In the genomic region with DNA sequence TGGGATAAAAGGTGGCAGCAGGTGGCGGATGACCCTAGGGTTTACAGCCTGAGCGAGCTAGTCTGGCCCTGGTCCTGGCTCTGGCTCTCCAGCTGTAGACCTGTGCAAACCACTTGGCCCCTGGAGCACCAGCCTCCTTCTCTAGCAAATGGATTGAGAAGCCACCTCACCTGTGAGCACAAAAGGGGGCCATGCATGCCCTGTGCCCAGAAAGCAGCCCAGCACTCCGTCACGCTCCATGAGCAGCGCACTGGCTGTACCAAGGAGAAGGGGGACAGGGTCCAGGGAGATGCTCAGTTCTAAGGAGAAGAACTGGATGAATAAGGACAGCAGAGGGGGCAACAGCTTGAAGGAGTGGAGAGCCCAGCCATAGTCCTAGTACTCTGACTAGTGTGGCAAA, we compare ENCODE assay signal across 31 cellular contexts. TPM values are rescaled to one million over a fixed set of nuclear protein-coding genes. Genes with fewer than 3 reads are reported as not detected.
"Had no signal": no experiment of that assay in that cellular context is flagged by ENCODE, and none has a peak within 500 bp of the region (broad histone marks: within the 10 kb centered on the region; RNA-seq: fewer than 3 reads in every experiment).

No MANE protein-coding gene starts in this region.

- FAIRE-seq: endometrium, islet of Langerhans, keratinocyte had no signal

- H3K27ac Mint-ChIP-seq: dendritic cell treated with granulocyte-macrophage colony-stimulating factor and Interleukin-4, amounts not matched to agents 40 ng/mL and 50 ng/mL, for 4 days; endodermal cell; mesothelial cell of epicardium had no signal

- H3K4me3 ChIP-seq: colonic mucosa, esophagus squamous epithelium, gastrocnemius medialis, heart right ventricle, left lung, lower lobe of right lung, mucosa of descending colon had no signal

- H3K4me1 Mint-ChIP-seq: endodermal cell, mesothelial cell of epicardium had no signal

- H3K27me3 ChIP-seq: colonic mucosa had no signal

- H3K36me3 ChIP-seq: colonic mucosa, esophagus squamous epithelium, gastrocnemius medialis, heart right ventricle, left lung, lower lobe of right lung had no signal

- DNase-seq: colonic mucosa; cortex of kidney; effector CD8-positive, alpha-beta T cell; effector memory CD8-positive, alpha-beta T cell; endodermal cell; erythroblast; esophagus squamous epithelium; foreskin fibroblast; foreskin melanocyte; gastrocnemius medialis; glutamatergic neuron; head of caudate nucleus; heart right ventricle; hippocampal formation; left cardiac atrium; left ventricle myocardium superior; lower lobe of right lung; mesenchymal stem cell; mucosa of descending colon had no signal

- H3K27me3 Mint-ChIP-seq: effector memory CD8-positive, alpha-beta T cell had no signal

- H3K4me3 Mint-ChIP-seq: dendritic cell treated with granulocyte-macrophage colony-stimulating factor and Interleukin-4, amounts not matched to agents 40 ng/mL and 50 ng/mL, for 4 days; effector memory CD8-positive, alpha-beta T cell; endodermal cell; mesothelial cell of epicardium had no signal

- H3K9me3 ChIP-seq: colonic mucosa had no signal

- H3K4me1 ChIP-seq: colonic mucosa, esophagus squamous epithelium, gastrocnemius medialis, heart right ventricle, left lung, lower lobe of right lung had no signal

- ATAC-seq: effector memory CD8-positive, alpha-beta T cell; esophagus mucosa; gastrocnemius medialis; heart right ventricle; left cardiac atrium; left lung; left ventricle myocardium superior; lower lobe of right lung; mucosa of descending colon had no signal

- H3K36me3 Mint-ChIP-seq: mesothelial cell of epicardium had no signal

- H3K27ac ChIP-seq: colonic mucosa, epithelial cell of prostate, esophagus squamous epithelium, gastrocnemius medialis, heart right ventricle, left lung, lower lobe of right lung had no signal

RNA-seq across cellular contexts. Expression of a gene that starts 46.9 kb away (rescaled TPM):
- total RNA-seq: glomerular endothelial cell, kidney epithelial cell, lower leg skin, mesenteric fat pad had no signal
- polyA plus RNA-seq: heart right ventricle, keratinocyte had no signal
